Comparison of ENCODE assay signal across 19 cellular contexts in the genomic region with DNA sequence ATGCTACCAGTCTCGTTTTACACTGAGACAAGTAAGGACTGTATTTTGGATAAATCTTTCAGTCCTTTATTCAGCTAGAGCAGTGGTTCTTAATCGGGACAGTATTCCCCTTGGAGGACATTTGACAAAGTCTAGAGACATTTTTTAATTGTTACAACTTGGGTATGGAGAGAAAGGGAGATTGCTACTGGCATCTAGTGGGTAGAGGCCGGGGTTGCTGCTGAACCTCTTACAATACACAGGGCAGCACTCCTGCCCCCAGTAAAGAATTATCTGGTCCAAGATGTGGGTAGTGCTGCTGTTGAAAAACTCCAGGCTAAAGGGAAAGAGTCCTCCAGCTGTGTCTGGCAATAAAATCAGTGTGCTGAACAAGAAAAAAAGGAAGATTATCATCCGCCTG.
DNase-seq lines count a peak whose midpoint lies in the region; ATAC-seq and TF ChIP-seq lines count a peak whose summit lies in the region.
"Had no signal": no experiment of that assay in that cellular context is flagged by ENCODE, and none has a peak within 500 bp of the region (broad histone marks: within the 10 kb centered on the region; RNA-seq: fewer than 3 reads in every experiment).

No MANE protein-coding gene starts in this region.

- POLR2A ChIA-PET in GM10248 (lab: Yijun Ruan, JAX) (no interaction called here), WTC11 (lab: Charles Lee) (no interaction called here)

- no peak overlapping the region for H3K4me3 Mint-ChIP-seq in WTC11
- H3K4me3 Mint-ChIP-seq: activated T-cell treated with anti-CD3 and anti-CD28 coated beads, Interleukin-2, amount 50 U/mL, for 4 hours; B cell; central memory CD8-positive, alpha-beta T cell; immature natural killer cell; mesothelial cell of epicardium; stimulated activated effector memory CD8-positive, alpha-beta T cell treated with anti-CD3 and anti-CD28 coated beads, Interleukin-12 subunit alpha, Interleukin-12 subunit beta, amount 100 ng/mL, for 72 hours had no signal

- CTCF ChIA-PET in GM10248 (lab: Yijun Ruan, JAX): interaction anchor here (1.1 to 1.9 kb wide), 4 partner anchors 11 to 40 kb away, joined by 3 to 6 read pairs (median 4); no protein-coding TSS in a partner anchor
- CTCF ChIA-PET in WTC11 (lab: Charles Lee): interaction anchor here (0.6 to 1.9 kb wide), 4 partner anchors 16 to 444 kb away, joined by 3 to 7 read pairs (median 4); partner anchors contain the start of gene MTUS2

- no peaks in the 10 kb centered on the region for H3K4me1 ChIP-seq in HAP-1
- H3K4me1 ChIP-seq: vagina had no signal

- H3K36me3 ChIP-seq in HAP-1 (replicated peaks): no peaks in the 10 kb centered on the region
- H3K36me3 ChIP-seq: MG63, vagina had no signal

- ATAC-seq in WTC11 (peak; percentile 57), left lobe of liver (peak; percentile 94)
- ATAC-seq: activated T-cell treated with anti-CD3 and anti-CD28 coated beads, Interleukin-2, amount 50 U/mL, for 4 hours; stimulated activated effector memory CD8-positive, alpha-beta T cell treated with anti-CD3 and anti-CD28 coated beads, Interleukin-12 subunit alpha, Interleukin-12 subunit beta, amount 100 ng/mL, for 72 hours had no signal

- H3K9me3 Mint-ChIP-seq in WTC11: peaks cover 28% of the 10 kb centered on the region
- H3K9me3 Mint-ChIP-seq: stimulated activated effector memory CD8-positive, alpha-beta T cell treated with anti-CD3 and anti-CD28 coated beads, Interleukin-12 subunit alpha, Interleukin-12 subunit beta, amount 100 ng/mL, for 72 hours had no signal

- peaks cover 5% of the 10 kb centered on the region for H3K36me3 Mint-ChIP-seq in WTC11
- H3K36me3 Mint-ChIP-seq: immature natural killer cell; stimulated activated effector memory CD8-positive, alpha-beta T cell treated with anti-CD3 and anti-CD28 coated beads, Interleukin-12 subunit alpha, Interleukin-12 subunit beta, amount 100 ng/mL, for 72 hours had no signal

- H3K27me3 Mint-ChIP-seq in WTC11 (ENCODE audit: low read depth): no peaks in the 10 kb centered on the region

- no peaks in the 10 kb centered on the region for H3K27me3 ChIP-seq in HAP-1 (ENCODE audit: low read depth)
- H3K27me3 ChIP-seq: vagina had no signal

- TF ChIP-seq CTCF in GM10248 (IDR thresholded peaks at IDR 0.05; ENCODE audit: control extremely low read depth, extremely low read depth, low read depth, missing control alignments) (peak; percentile 5), WTC11 (IDR thresholded peaks at IDR 0.05) (no peak)

- no peaks in the 10 kb centered on the region; the same call in none of the 2 replicates for H3K9me3 ChIP-seq in HAP-1
- H3K9me3 ChIP-seq: MG63, vagina had no signal

- in situ Hi-C loops in HAP-1 (cut with MboI; ENCODE audit: low sequenced_read_pairs): no loop called here

- no peak overlapping the region for H3K27ac Mint-ChIP-seq in WTC11
- H3K27ac Mint-ChIP-seq: B cell; immature natural killer cell; mesothelial cell of epicardium; stimulated activated effector memory CD8-positive, alpha-beta T cell treated with anti-CD3 and anti-CD28 coated beads, Interleukin-12 subunit alpha, Interleukin-12 subunit beta, amount 100 ng/mL, for 72 hours had no signal

- DNase-seq in GM10248 (ENCODE audit: extremely low spot score): no peak
- DNase-seq in HT1080 (ENCODE audit: low read depth): peak; percentile 4
- no peak for DNase-seq in WTC11 (ENCODE audit: low spot score)
- DNase-seq in left lobe of liver (ENCODE audit: low spot score): no peak
- no peak for DNase-seq in HAP-1 (ENCODE audit: low spot score in 2 of 2)
- DNase-seq in amygdala (lab: John Stamatoyannopoulos, UW): no peak
- DNase-seq in CD1c-positive myeloid dendritic cell (ENCODE audit: extremely low spot score): no peak
- no peak for DNase-seq in stimulated activated naive CD4-positive, alpha-beta T cell treated with Interleukin-2 at 50 U/mL for 16 hours (lab: John Stamatoyannopoulos, UW)
- DNase-seq: activated CD4-positive, alpha-beta T cell treated with anti-CD3 and anti-CD28 coated beads, Interleukin-2, amount 50 U/mL, for 4 hours; activated T-cell treated with anti-CD3 and anti-CD28 coated beads, Interleukin-2, amount 50 U/mL, for 4 hours; foreskin melanocyte; immature natural killer cell; MG63; NCI-H2171 treated with DMSO at 0.1 percent for 48 hours had no signal

- no peaks in the 10 kb centered on the region for H3K4me1 Mint-ChIP-seq in WTC11
- H3K4me1 Mint-ChIP-seq: B cell; central memory CD8-positive, alpha-beta T cell; immature natural killer cell; mesothelial cell of epicardium; stimulated activated effector memory CD8-positive, alpha-beta T cell treated with anti-CD3 and anti-CD28 coated beads, Interleukin-12 subunit alpha, Interleukin-12 subunit beta, amount 100 ng/mL, for 72 hours had no signal

- no peak overlapping the region for H3K4me3 ChIP-seq in HAP-1
- H3K4me3 ChIP-seq: MG63, vagina had no signal

TF ChIP-seq in WTC11, 78 proteins besides CTCF, POLR2A, EP300 and RAD21 (continues in another document):
- no peak for TF ChIP-seq NR1H2 (CRISPR knock-in tag; IDR thresholded peaks at IDR 0.05)
- TF ChIP-seq ETV6 (CRISPR knock-in tag; IDR thresholded peaks at IDR 0.05): no peak
- TF ChIP-seq ZBTB21 (CRISPR knock-in tag; IDR thresholded peaks at IDR 0.05; ENCODE audit: borderline replicate concordance): no peak
- TF ChIP-seq, protein P1, sequence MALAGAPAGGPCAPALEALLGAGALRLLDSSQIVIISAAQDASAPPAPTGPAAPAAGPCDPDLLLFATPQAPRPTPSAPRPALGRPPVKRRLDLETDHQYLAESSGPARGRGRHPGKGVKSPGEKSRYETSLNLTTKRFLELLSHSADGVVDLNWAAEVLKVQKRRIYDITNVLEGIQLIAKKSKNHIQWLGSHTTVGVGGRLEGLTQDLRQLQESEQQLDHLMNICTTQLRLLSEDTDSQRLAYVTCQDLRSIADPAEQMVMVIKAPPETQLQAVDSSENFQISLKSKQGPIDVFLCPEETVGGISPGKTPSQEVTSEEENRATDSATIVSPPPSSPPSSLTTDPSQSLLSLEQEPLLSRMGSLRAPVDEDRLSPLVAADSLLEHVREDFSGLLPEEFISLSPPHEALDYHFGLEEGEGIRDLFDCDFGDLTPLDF (CRISPR knock-in tag; IDR thresholded peaks at IDR 0.05): no peak
- no peak for TF ChIP-seq STAT6 (CRISPR knock-in tag; conservative IDR thresholded peaks at IDR 0.05; ENCODE audit: low read depth)
- TF ChIP-seq GRHL2 (CRISPR knock-in tag; IDR thresholded peaks at IDR 0.05; ENCODE audit: insufficient replicate concordance, severe bottlenecking): no peak
- TF ChIP-seq NR3C1 (CRISPR knock-in tag; conservative IDR thresholded peaks at IDR 0.05; ENCODE audit: low read depth): no peak
- no peak for TF ChIP-seq ZNF121 (CRISPR knock-in tag; IDR thresholded peaks at IDR 0.05)
- no peak for TF ChIP-seq NFE2L1 (CRISPR knock-in tag; IDR thresholded peaks at IDR 0.05)
- TF ChIP-seq, protein P2, sequence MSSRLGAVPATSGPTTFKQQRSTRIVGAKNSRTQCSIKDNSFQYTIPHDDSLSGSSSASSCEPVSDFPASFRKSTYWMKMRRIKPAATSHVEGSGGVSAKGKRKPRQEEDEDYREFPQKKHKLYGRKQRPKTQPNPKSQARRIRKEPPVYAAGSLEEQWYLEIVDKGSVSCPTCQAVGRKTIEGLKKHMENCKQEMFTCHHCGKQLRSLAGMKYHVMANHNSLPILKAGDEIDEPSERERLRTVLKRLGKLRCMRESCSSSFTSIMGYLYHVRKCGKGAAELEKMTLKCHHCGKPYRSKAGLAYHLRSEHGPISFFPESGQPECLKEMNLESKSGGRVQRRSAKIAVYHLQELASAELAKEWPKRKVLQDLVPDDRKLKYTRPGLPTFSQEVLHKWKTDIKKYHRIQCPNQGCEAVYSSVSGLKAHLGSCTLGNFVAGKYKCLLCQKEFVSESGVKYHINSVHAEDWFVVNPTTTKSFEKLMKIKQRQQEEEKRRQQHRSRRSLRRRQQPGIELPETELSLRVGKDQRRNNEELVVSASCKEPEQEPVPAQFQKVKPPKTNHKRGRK (CRISPR knock-in tag; IDR thresholded peaks at IDR 0.05; ENCODE audit: borderline replicate concordance): no peak
- no peak for TF ChIP-seq ATF2 (CRISPR knock-in tag; IDR thresholded peaks at IDR 0.05; ENCODE audit: borderline replicate concordance, low read depth)
